In the genomic region with DNA sequence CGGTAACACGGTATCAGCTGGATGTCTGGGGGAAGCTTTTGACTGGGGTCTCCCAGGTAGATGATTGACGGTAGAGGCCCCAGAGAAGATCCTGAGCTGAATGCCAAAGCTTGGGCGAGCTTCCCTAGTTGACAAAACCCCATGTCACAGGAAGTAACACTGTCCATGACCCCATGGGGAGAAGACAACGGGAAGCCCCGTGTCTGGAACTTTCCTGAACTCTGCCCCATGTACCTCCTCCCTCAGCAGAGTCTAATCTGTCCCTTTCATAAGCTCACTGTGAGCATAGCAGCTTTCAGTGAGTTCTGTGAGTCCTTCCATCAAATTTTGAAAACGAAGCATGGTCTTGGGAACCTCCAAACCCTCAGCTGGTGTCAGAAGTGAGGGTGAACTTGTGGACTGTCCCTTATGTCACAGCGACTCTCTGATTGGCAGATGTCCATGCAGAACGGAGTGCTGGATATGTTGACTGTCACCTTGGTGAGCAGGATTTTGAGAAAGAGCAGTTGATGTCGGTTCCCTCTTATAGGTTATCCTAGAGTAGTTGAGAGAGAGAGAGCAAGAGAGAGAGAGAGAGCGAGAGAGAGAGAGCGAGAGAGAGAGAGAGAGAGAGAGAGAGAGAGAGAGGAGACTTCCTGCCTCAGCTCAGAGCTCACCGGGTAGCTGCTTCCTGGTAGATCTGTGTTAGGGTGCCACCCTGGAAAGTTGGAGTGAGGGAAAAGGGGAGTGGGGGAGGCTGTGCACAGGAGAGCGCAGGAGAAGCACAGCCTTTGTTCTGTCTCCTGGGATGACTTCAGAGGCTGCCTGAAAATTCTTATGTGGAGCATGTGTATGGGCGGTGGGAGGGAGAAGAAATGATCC, we compare ENCODE assay signal across 13 cellular contexts. TPM values are rescaled to one million over a fixed set of nuclear protein-coding genes. Genes with fewer than 3 reads are reported as not detected.
A peak's percentile ranks its signal among the peaks of the same experiment; 100 is the strongest.
DNase-seq lines count a peak whose midpoint lies in the region; ATAC-seq and TF ChIP-seq lines count a peak whose summit lies in the region.
"Had no signal": no experiment of that assay in that cellular context is flagged by ENCODE, and none has a peak within 500 bp of the region (broad histone marks: within the 10 kb centered on the region; RNA-seq: fewer than 3 reads in every experiment).

No MANE protein-coding gene starts in this region.

- no peak overlapping the region for H3K27ac ChIP-seq in lower lobe of right lung
- H3K27ac ChIP-seq: A549, thoracic aorta had no signal

- H3K9me3 ChIP-seq in lower lobe of right lung (no peaks in the 10 kb centered on the region), HAP-1 (no peaks in the 10 kb centered on the region)
- H3K9me3 ChIP-seq: A549, thoracic aorta had no signal

- H3K27me3 ChIP-seq in lower lobe of right lung (ENCODE audit: low read depth) (peaks cover 23% of the 10 kb centered on the region), HAP-1 (ENCODE audit: low read depth) (peaks cover 13% of the 10 kb centered on the region)

- H3K4me3 ChIP-seq in lower lobe of right lung: no peak overlapping the region
- H3K4me3 ChIP-seq in HAP-1: no peak overlapping the region
- H3K4me3 ChIP-seq: A549, thoracic aorta had no signal

- peaks cover 0 to 3% (median 0%) of the 10 kb centered on the region in 5 donors for H3K27me3 Mint-ChIP-seq in naive thymus-derived CD8-positive, alpha-beta T cell

- no peak for TF ChIP-seq CTCF in lower lobe of right lung (IDR thresholded peaks at IDR 0.05)

- H3K36me3 Mint-ChIP-seq in naive thymus-derived CD8-positive, alpha-beta T cell: no peaks in the 10 kb centered on the region
- H3K36me3 Mint-ChIP-seq: mesothelial cell of epicardium had no signal

- POLR2A ChIA-PET in naive thymus-derived CD8-positive, alpha-beta T cell (lab: Charles Lee): interaction anchor here (0.6 to 1.7 kb wide), 6 partner anchors 18 to 396 kb away, joined by 3 to 6 read pairs (median 3); no protein-coding TSS in a partner anchor

- intact Hi-C loops in lower lobe of right lung (cut with DNase I): no loop called here

- peak; percentile 58 to 70 for ATAC-seq in naive thymus-derived CD8-positive, alpha-beta T cell
- ATAC-seq in lower lobe of right lung: no peak
- ATAC-seq: A549 had no signal

- in situ Hi-C loops in G401 (cut with HindIII; ENCODE audit: low sequenced_read_pairs): no loop called here
- in situ Hi-C loops in HAP-1 (cut with MboI; ENCODE audit: low sequenced_read_pairs): no loop called here

- H3K4me1 Mint-ChIP-seq in naive thymus-derived CD8-positive, alpha-beta T cell: peaks cover 16 to 31% (median 29%) of the 10 kb centered on the region in 4 donors

- H3K4me3 Mint-ChIP-seq in naive thymus-derived CD8-positive, alpha-beta T cell: peak overlapping the region in 9 of 10 donors; percentile 9 to 66 (median 58)
- H3K4me3 Mint-ChIP-seq: mesothelial cell of epicardium had no signal

- H3K9me3 Mint-ChIP-seq in naive thymus-derived CD8-positive, alpha-beta T cell: no peaks in the 10 kb centered on the region
- H3K9me3 Mint-ChIP-seq: mesothelial cell of epicardium had no signal

- H3K36me3 ChIP-seq in lower lobe of right lung (no peaks in the 10 kb centered on the region), HAP-1 (replicated peaks) (no peaks in the 10 kb centered on the region)
- H3K36me3 ChIP-seq: thoracic aorta had no signal

- H3K4me1 ChIP-seq in lower lobe of right lung (peaks cover 25% of the 10 kb centered on the region), HAP-1 (no peaks in the 10 kb centered on the region)
- H3K4me1 ChIP-seq: A549 had no signal

- H3K27ac Mint-ChIP-seq in naive thymus-derived CD8-positive, alpha-beta T cell: peak overlapping the region; percentile 4 to 96 (median 82)
- H3K27ac Mint-ChIP-seq: mesothelial cell of epicardium had no signal

- DNase-seq in NCI-H1694 treated with DMSO at 0.1 percent for 48 hours (lab: John Stamatoyannopoulos, UW) (peak; percentile 31), NCI-H1694 (lab: John Stamatoyannopoulos, UW) (no peak), G401 (ENCODE audit: low spot score) (peak; percentile 23), NCI-H187 treated with DMSO at 0.1 percent for 48 hours (lab: John Stamatoyannopoulos, UW) (no peak), lower lobe of right lung (no peak), HAP-1 (ENCODE audit: low spot score in 2 of 2) (no peak)
- DNase-seq in central memory CD4-positive, alpha-beta T cell: peak; percentile 33
- DNase-seq in naive thymus-derived CD8-positive, alpha-beta T cell: peak in 4 of 10 donors; percentile 9 to 49 (median 38)
- DNase-seq: DMS79 treated with DMSO at 0.1 percent for 48 hours; effector memory CD4-positive, alpha-beta T cell had no signal

RNA-seq across cellular contexts. Expression of a gene that starts 29.9 kb away (rescaled TPM):
- total RNA-seq in G401 (2014; rRNA removed; shearing (Covaris generic)): 0.31 and 1.3 TPM in 2 replicates
- 1 to 10 TPM; 1.4 to 1.5 TPM for total RNA-seq in naive thymus-derived CD8-positive, alpha-beta T cell
- polyA plus RNA-seq in naive thymus-derived CD8-positive, alpha-beta T cell: under 1 TPM in 2 of 3 donors, not detected in 1; 0.25 to 0.27 TPM
- 1.3 TPM for total RNA-seq in lower lobe of right lung

Comparison
In these comparisons a context has a peak if more than half of its experiments do, and no peak if none do; other contexts are left out.
1. DNase-seq: peak in NCI-H1694 treated with DMSO at 0.1 percent for 48 hours (single experiment), G401 (single experiment) and central memory CD4-positive, alpha-beta T cell (single experiment); none in NCI-H1694 (single experiment), NCI-H187 treated with DMSO at 0.1 percent for 48 hours (single experiment), lower lobe of right lung (single experiment) and HAP-1 (0 of 2).
2. ATAC-seq: peak in naive thymus-derived CD8-positive, alpha-beta T cell (2 of 2); none in lower lobe of right lung (0 of 2).